ENCODE assay signal across 15 cellular contexts in the genomic region with DNA sequence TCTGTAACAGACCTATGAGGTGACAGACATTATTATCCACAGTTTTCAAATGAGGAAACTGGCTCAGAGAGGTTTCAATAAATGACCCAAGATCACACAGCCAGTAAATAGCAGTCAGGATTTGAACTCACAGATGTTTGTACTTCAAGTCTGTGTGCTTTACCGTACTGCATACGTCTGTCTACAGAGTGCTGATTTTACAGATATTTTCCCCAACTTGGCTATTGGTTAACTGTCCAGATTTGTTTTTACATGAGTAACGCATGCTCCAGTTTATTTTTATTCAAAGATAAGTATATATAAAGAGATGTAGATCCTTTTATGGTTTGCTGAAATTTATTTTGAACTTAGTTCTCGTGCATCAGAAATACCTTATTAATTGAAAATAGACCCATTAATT.
"Had no signal": no experiment of that assay in that cellular context is flagged by ENCODE, and none has a peak within 500 bp of the region (broad histone marks: within the 10 kb centered on the region; RNA-seq: fewer than 3 reads in every experiment).

No MANE protein-coding gene starts in this region.

- H3K9me3 ChIP-seq: esophagus squamous epithelium, neutrophil, sigmoid colon, stomach, thoracic aorta, transverse colon had no signal

- H3K9me3 Mint-ChIP-seq: naive B cell had no signal

- H3K27ac ChIP-seq: esophagus squamous epithelium, neutrophil, sigmoid colon, stomach, thoracic aorta, transverse colon had no signal

- FAIRE-seq: endometrium had no signal

- H3K4me3 ChIP-seq: esophagus squamous epithelium, sigmoid colon, skin epidermis, stomach, thoracic aorta, transverse colon had no signal

- H3K4me1 ChIP-seq: sigmoid colon, transverse colon had no signal

- H3K36me3 ChIP-seq: esophagus squamous epithelium, neutrophil, sigmoid colon, stomach, thoracic aorta had no signal

- DNase-seq: effector memory CD4-positive, alpha-beta T cell; esophagus squamous epithelium; foreskin fibroblast; kidney glomerular epithelial cell; naive B cell; sigmoid colon; stimulated activated CD4-positive, alpha-beta T cell treated with anti-CD3 and anti-CD28 coated beads, Interleukin-2, amount 100 ng/mL, for 24 hours; stimulated activated naive CD4-positive, alpha-beta T cell; stomach; substantia nigra; transverse colon had no signal

- H3K36me3 Mint-ChIP-seq: naive B cell had no signal

- H3K27me3 Mint-ChIP-seq: naive B cell had no signal

- H3K27me3 ChIP-seq: esophagus squamous epithelium, neutrophil, sigmoid colon, stomach, transverse colon had no signal
